In genomic region chr1:248824701-248825100, GRCh38 we compare ENCODE assay signal across 9 cellular contexts. TPM values are rescaled to one million over a fixed set of nuclear protein-coding genes. Genes with fewer than 3 reads are reported as not detected.
DNase-seq lines count a peak whose midpoint lies in the region; ATAC-seq and TF ChIP-seq lines count a peak whose summit lies in the region.
"Had no signal": no experiment of that assay in that cellular context is flagged by ENCODE, and none has a peak within 500 bp of the region (broad histone marks: within the 10 kb centered on the region; RNA-seq: fewer than 3 reads in every experiment).

No MANE protein-coding gene starts in this region.

- peaks cover 39% of the 10 kb centered on the region for H3K4me1 ChIP-seq in mammary epithelial cell (ENCODE audit: insufficient read depth, low read length)
- H3K4me1 ChIP-seq in mononuclear cell (ENCODE audit: insufficient read depth, low read length), result peaks cover 83% of the 10 kb centered on the region
- H3K4me1 ChIP-seq in vagina, result peaks cover 56% of the 10 kb centered on the region

- peak overlapping the region; percentile 96 for H3K27ac ChIP-seq in mammary epithelial cell (ENCODE audit: insufficient read depth, low read depth, low read length)
- peak overlapping the region; percentile 98 for H3K27ac ChIP-seq in vagina

- H2AFZ ChIP-seq in mammary epithelial cell (ENCODE audit: low read depth, low read length), result no peak overlapping the region

- H3K27ac Mint-ChIP-seq in stimulated activated naive CD8-positive, alpha-beta T cell treated with anti-CD3 and anti-CD28 coated beads, Interleukin-15, Interleukin-2, amounts not matched to agents 100 ng/mL and 50 ng/mL, for 24 hours, result peak overlapping the region; percentile 99

- intact Hi-C loops in mammary epithelial cell (cut with micrococcal nuclease) (no loop called here), vagina (cut with DNase I) (no loop called here)

- H3K27me3 Mint-ChIP-seq in stimulated activated naive CD8-positive, alpha-beta T cell treated with anti-CD3 and anti-CD28 coated beads, Interleukin-15, Interleukin-2, amounts not matched to agents 100 ng/mL and 50 ng/mL, for 24 hours, result no peaks in the 10 kb centered on the region

- CTCF ChIA-PET in mammary epithelial cell (lab: Charles Lee; ENCODE audit: low non-redundant PET), result no interaction called here

- H3K36me3 Mint-ChIP-seq in stimulated activated naive CD8-positive, alpha-beta T cell treated with anti-CD3 and anti-CD28 coated beads, Interleukin-15, Interleukin-2, amounts not matched to agents 100 ng/mL and 50 ng/mL, for 24 hours (ENCODE audit: low read depth), result peaks cover 25% of the 10 kb centered on the region

- H3K4me3 ChIP-seq in mammary epithelial cell (replicated peaks in 1 of 3; ENCODE audit: insufficient read depth in 1 of 3, low read depth in 2 of 3, low read length in 3 of 3) (peak overlapping the region; percentile 85 to 93 (median 87)), mononuclear cell (ENCODE audit: low read length) (peak overlapping the region; percentile 89), vagina (peak overlapping the region; percentile 67 to 77)

- peak overlapping the region; percentile 99 for H3K9ac ChIP-seq in mammary epithelial cell (ENCODE audit: insufficient read depth, low read length)

- peak overlapping the region; percentile 95 for H3K4me3 Mint-ChIP-seq in stimulated activated naive CD8-positive, alpha-beta T cell treated with anti-CD3 and anti-CD28 coated beads, Interleukin-15, Interleukin-2, amounts not matched to agents 100 ng/mL and 50 ng/mL, for 24 hours

- H3K9me3 Mint-ChIP-seq in stimulated activated naive CD8-positive, alpha-beta T cell treated with anti-CD3 and anti-CD28 coated beads, Interleukin-15, Interleukin-2, amounts not matched to agents 100 ng/mL and 50 ng/mL, for 24 hours, result no peaks in the 10 kb centered on the region

- no peaks in the 10 kb centered on the region for H4K20me1 ChIP-seq in mammary epithelial cell (ENCODE audit: insufficient read depth, low read length)

- no peak for ATAC-seq in stimulated activated naive CD8-positive, alpha-beta T cell treated with anti-CD3 and anti-CD28 coated beads, Interleukin-15, Interleukin-2, amounts not matched to agents 100 U/mL and 50 U/mL, for 24 hours
- no peak for ATAC-seq in HG02588 (IDR thresholded peaks at IDR 0.05; ENCODE audit: unreplicated experiment)

- H3K4me2 ChIP-seq in mammary epithelial cell (ENCODE audit: insufficient read depth, low read depth, low read length), result peak overlapping the region; percentile 100

- no peak for TF ChIP-seq POLR2A in vagina (IDR thresholded peaks at IDR 0.05)

- WGBS in mammary epithelial cell (ENCODE audit: low coverage, missing lambda C conversion rate), result 69% methylated on average over 3 of the region's 3 CpGs

- in situ Hi-C loops in mammary epithelial cell (cut with MboI; ENCODE audit: low sequenced_read_pairs in 2 of 2), result no loop called here

- no peak for DNase-seq in stimulated activated naive CD8-positive, alpha-beta T cell treated with anti-CD3 and anti-CD28 coated beads, Interleukin-15, Interleukin-2, amounts not matched to agents 100 U/mL and 50 U/mL, for 24 hours
- DNase-seq in mammary epithelial cell, result no peak
- DNase-seq in vagina (ENCODE audit: extremely low spot score in 2 of 2), result no peak
- DNase-seq in T-helper 9 cell, result no peak
- DNase-seq in LoVo (ENCODE audit: low spot score), result no peak
- DNase-seq: GDM1 had no signal

- no peaks in the 10 kb centered on the region for H3K27me3 ChIP-seq in mammary epithelial cell (ENCODE audit: insufficient read depth, low read length)
- H3K27me3 ChIP-seq in mononuclear cell (ENCODE audit: insufficient read depth, low read length), result no peaks in the 10 kb centered on the region
- H3K27me3 ChIP-seq in vagina, result no peaks in the 10 kb centered on the region

- H3K9me3 ChIP-seq in mammary epithelial cell (replicated peaks; ENCODE audit: insufficient read depth, low read length), result no peaks in the 10 kb centered on the region
- H3K9me3 ChIP-seq in mononuclear cell (ENCODE audit: low read depth, low read length), result no peaks in the 10 kb centered on the region
- no peaks in the 10 kb centered on the region for H3K9me3 ChIP-seq in vagina

- H3K36me3 ChIP-seq in mammary epithelial cell (ENCODE audit: insufficient read depth, low read length) (peaks cover 5% of the 10 kb centered on the region), vagina (peaks cover 0 to 18% of the 10 kb centered on the region in 2 donors)

- BruUV-seq in mammary epithelial cell (replicated peaks; lab: Mats Ljungman, UMichigan), result no TSS peak

- peaks cover 60% of the 10 kb centered on the region for H3K4me1 Mint-ChIP-seq in stimulated activated naive CD8-positive, alpha-beta T cell treated with anti-CD3 and anti-CD28 coated beads, Interleukin-15, Interleukin-2, amounts not matched to agents 100 ng/mL and 50 ng/mL, for 24 hours (ENCODE audit: low read depth)

- H3K79me2 ChIP-seq in mammary epithelial cell (ENCODE audit: insufficient read depth, low read length), result peaks cover 59% of the 10 kb centered on the region

- dilution Hi-C loops in mammary epithelial cell (cut with HindIII; ENCODE audit: low sequenced_read_pairs), result no loop called here

- TF ChIP-seq CTCF in mammary epithelial cell (conservative IDR thresholded peaks at IDR 0.05 in 1 of 2, IDR thresholded peaks at IDR 0.05 in 1 of 2; ENCODE audit: extremely low read depth in 1 of 2, insufficient read depth in 1 of 2, low read depth in 1 of 2, low read length in 2 of 2), result no peak
- no peak for TF ChIP-seq CTCF in vagina (IDR thresholded peaks at IDR 0.05)

RNA-seq across cellular contexts. Expression of gene SH3BP5L, which starts 1.0 kb away (rescaled TPM):
- 10 to 100 TPM; 22.3 to 30.3 TPM for total RNA-seq in mammary epithelial cell
- 19.8 TPM for polyA plus RNA-seq in mammary epithelial cell
- 38.7 TPM for polyA minus RNA-seq in mammary epithelial cell
- total RNA-seq in mononuclear cell, result 8.7 TPM
- total RNA-seq in vagina, result 18.7 TPM

RNA-seq across cellular contexts. Expression of gene ZNF672, which starts 13.3 kb away (rescaled TPM):
- total RNA-seq in mammary epithelial cell (10 to 100 TPM; 20.5 to 22.5 TPM), mononuclear cell (13.1 TPM), vagina (44.9 TPM)
- polyA plus RNA-seq in mammary epithelial cell, result 21.6 TPM
- polyA minus RNA-seq in mammary epithelial cell, result 27.4 TPM

RNA-seq across cellular contexts. Expression of gene ZNF692, which starts 34.2 kb away (rescaled TPM):
- total RNA-seq in mammary epithelial cell (10 to 100 TPM in 1 of 2 donors, 1 to 10 TPM in 1; 9.0 to 39.9 TPM), mononuclear cell (5.6 TPM), vagina (46.7 TPM)
- polyA plus RNA-seq in mammary epithelial cell, result 27.9 TPM
- polyA minus RNA-seq in mammary epithelial cell, result 21.7 TPM
